Comparison of ENCODE assay signal across 9 cellular contexts in the genomic region with DNA sequence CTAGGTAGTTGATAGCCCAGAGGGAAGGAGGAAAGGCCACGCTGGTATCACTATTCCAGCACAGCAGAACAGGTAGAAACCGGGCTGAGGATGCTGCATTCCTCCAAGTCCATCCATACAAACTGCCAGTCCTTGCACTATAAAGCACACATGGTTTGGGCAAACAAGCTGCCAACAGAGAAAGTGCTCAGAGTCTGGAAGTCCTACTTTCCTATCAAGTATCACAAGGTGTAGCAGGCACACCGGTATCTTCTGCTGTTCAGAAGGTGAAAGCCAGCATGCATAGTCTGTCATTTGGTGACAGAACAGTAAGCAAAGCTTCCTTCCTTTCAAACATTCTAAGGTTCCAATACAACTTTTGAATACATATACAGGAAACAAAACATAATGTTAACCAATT. TPM values are rescaled to one million over a fixed set of nuclear protein-coding genes. Genes with fewer than 3 reads are reported as not detected.
DNase-seq lines count a peak whose midpoint lies in the region; ATAC-seq and TF ChIP-seq lines count a peak whose summit lies in the region.
"Had no signal": no experiment of that assay in that cellular context is flagged by ENCODE, and none has a peak within 500 bp of the region (broad histone marks: within the 10 kb centered on the region; RNA-seq: fewer than 3 reads in every experiment).

No MANE protein-coding gene starts in this region.

- intact Hi-C loops in activated naive CD4-positive, alpha-beta T cell treated with anti-CD3 and anti-CD28 coated beads for 36 hours (cut with micrococcal nuclease), result loop anchor here (10.0 kb wide), 1 partner anchor 491 kb away; no protein-coding TSS in a partner anchor
- intact Hi-C loops in transverse colon (cut with DNase I; ENCODE audit: low total_unique reads), result no loop called here
- intact Hi-C loops in sciatic nerve (cut with DNase I), result no loop called here

- no peak for DNase-seq in activated naive CD4-positive, alpha-beta T cell treated with anti-CD3 and anti-CD28 coated beads for 36 hours
- no peak for DNase-seq in activated naive CD4-positive, alpha-beta T cell treated with Interleukin-2 at 50 U/mL for 16 hours
- no peak for DNase-seq in activated naive CD8-positive, alpha-beta T cell treated with anti-CD3 and anti-CD28 coated beads, Interleukin-2, amount 10 ng/mL, durations not matched to agents 7 days and 5 days
- DNase-seq in lung (ENCODE audit: low spot score), result no peak
- DNase-seq in transverse colon, result no peak
- DNase-seq in sciatic nerve (ENCODE audit: low spot score), result no peak
- DNase-seq in NOMO-1 (lab: John Stamatoyannopoulos, UW; ENCODE audit: unreplicated experiment in 2 of 2), result no peak
- DNase-seq: NCI-H524 treated with DMSO at 0.1 percent for 48 hours had no signal

- peak; percentile 12 for ATAC-seq in activated naive CD8-positive, alpha-beta T cell treated with anti-CD3 and anti-CD28 coated beads, Interleukin-2, amount 10 ng/mL, durations not matched to agents 7 days and 5 days (ENCODE audit: low read depth)
- ATAC-seq in lung (ENCODE audit: insufficient read depth, low FRiP score) (no peak), HG02870 (IDR thresholded peaks at IDR 0.05; ENCODE audit: unreplicated experiment) (no peak), sciatic nerve (no peak)

- CTCF ChIA-PET in activated naive CD4-positive, alpha-beta T cell treated with anti-CD3 and anti-CD28 coated beads for 36 hours (lab: Charles Lee), result interaction anchor here (0.7 to 10.6 kb wide), 6 partner anchors 11 to 191 kb away, joined by 3 to 82 read pairs (median 4); a partner anchor contains a TSS

- H3K27me3 ChIP-seq in lung (ENCODE audit: control insufficient read depth, insufficient read depth) (no peaks in the 10 kb centered on the region), transverse colon (no peaks in the 10 kb centered on the region)

- in situ Hi-C loops in transverse colon (cut with MboI; ENCODE audit: low pct_ligation_motif_present in 1 of 4, low pct_unique_long_range_greater_than_20kb in 1 of 4, low sequenced_read_pairs in 3 of 4), result no loop called here

- POLR2A ChIA-PET in activated naive CD8-positive, alpha-beta T cell treated with anti-CD3 and anti-CD28 coated beads, Interleukin-2, amount 10 ng/mL, durations not matched to agents 7 days and 5 days (lab: Charles Lee), result interaction anchor here (0.6 to 8.2 kb wide), 3 partner anchors 14 to 73 kb away, joined by 4 to 80 read pairs (median 10); a partner anchor contains a TSS

- H3K36me3 Mint-ChIP-seq in activated naive CD4-positive, alpha-beta T cell treated with anti-CD3 and anti-CD28 coated beads for 36 hours (ENCODE audit: low read depth), result peaks cover 3% of the 10 kb centered on the region
- H3K36me3 Mint-ChIP-seq in activated naive CD8-positive, alpha-beta T cell treated with anti-CD3 and anti-CD28 coated beads, Interleukin-2, amount 10 ng/mL, durations not matched to agents 7 days and 5 days, result peaks cover 24% of the 10 kb centered on the region

- no peak overlapping the region for H3K4me3 ChIP-seq in lung
- H3K4me3 ChIP-seq in transverse colon, result no peak overlapping the region

- H3K27ac ChIP-seq in lung (ENCODE audit: low read depth in 1 of 2, low read length in 1 of 2) (peak overlapping the region; percentile 59 to 91), transverse colon (peak overlapping the region; percentile 54 to 72 (median 64))

- no peak overlapping the region for H3K4me3 Mint-ChIP-seq in activated naive CD4-positive, alpha-beta T cell treated with anti-CD3 and anti-CD28 coated beads for 36 hours
- peak overlapping the region; percentile 75 for H3K4me3 Mint-ChIP-seq in activated naive CD8-positive, alpha-beta T cell treated with anti-CD3 and anti-CD28 coated beads, Interleukin-2, amount 10 ng/mL, durations not matched to agents 7 days and 5 days

- peaks cover 91% of the 10 kb centered on the region for H3K4me1 Mint-ChIP-seq in activated naive CD4-positive, alpha-beta T cell treated with anti-CD3 and anti-CD28 coated beads for 36 hours (ENCODE audit: low read depth)
- H3K4me1 Mint-ChIP-seq in activated naive CD8-positive, alpha-beta T cell treated with anti-CD3 and anti-CD28 coated beads, Interleukin-2, amount 10 ng/mL, durations not matched to agents 7 days and 5 days, result peaks cover 76% of the 10 kb centered on the region

- H3K9me3 Mint-ChIP-seq in activated naive CD4-positive, alpha-beta T cell treated with anti-CD3 and anti-CD28 coated beads for 36 hours, result no peaks in the 10 kb centered on the region
- H3K9me3 Mint-ChIP-seq in activated naive CD8-positive, alpha-beta T cell treated with anti-CD3 and anti-CD28 coated beads, Interleukin-2, amount 10 ng/mL, durations not matched to agents 7 days and 5 days, result no peaks in the 10 kb centered on the region

- H3K27me3 Mint-ChIP-seq in activated naive CD4-positive, alpha-beta T cell treated with anti-CD3 and anti-CD28 coated beads for 36 hours (ENCODE audit: low read depth), result no peaks in the 10 kb centered on the region
- no peaks in the 10 kb centered on the region for H3K27me3 Mint-ChIP-seq in activated naive CD8-positive, alpha-beta T cell treated with anti-CD3 and anti-CD28 coated beads, Interleukin-2, amount 10 ng/mL, durations not matched to agents 7 days and 5 days

- H3K4me1 ChIP-seq in lung (ENCODE audit: control insufficient read depth in 2 of 2, insufficient read depth in 2 of 2, low read length in 2 of 2) (peaks cover 11 to 44% of the 10 kb centered on the region in 2 donors), transverse colon (peaks cover 4 to 50% (median 14%) of the 10 kb centered on the region in 4 donors)

- no peak for TF ChIP-seq POLR2A in transverse colon (IDR thresholded peaks at IDR 0.05)

- H3K36me3 ChIP-seq in lung (ENCODE audit: control insufficient read depth in 2 of 2, insufficient read depth in 2 of 2, low read length in 2 of 2) (no peaks in the 10 kb centered on the region), transverse colon (no peaks in the 10 kb centered on the region)

- H3K27ac Mint-ChIP-seq in activated naive CD4-positive, alpha-beta T cell treated with anti-CD3 and anti-CD28 coated beads for 36 hours, result peak overlapping the region; percentile 89
- peak overlapping the region; percentile 79 for H3K27ac Mint-ChIP-seq in activated naive CD8-positive, alpha-beta T cell treated with anti-CD3 and anti-CD28 coated beads, Interleukin-2, amount 10 ng/mL, durations not matched to agents 7 days and 5 days

- no peaks in the 10 kb centered on the region for H3K9me3 ChIP-seq in lung (ENCODE audit: control insufficient read depth in 2 of 2, insufficient read depth in 1 of 2, low read length in 1 of 2)
- no peaks in the 10 kb centered on the region for H3K9me3 ChIP-seq in transverse colon

- TF ChIP-seq CTCF in lung (IDR thresholded peaks at IDR 0.05; ENCODE audit: control extremely low read depth, extremely low read depth) (no peak), transverse colon (IDR thresholded peaks at IDR 0.05) (no peak)

- no peak for TF ChIP-seq EP300 in transverse colon (IDR thresholded peaks at IDR 0.05; ENCODE audit: low read depth)

- WGBS in lung, 2 donors, result 58 to 69% methylated on average over 3 of the region's 3 CpGs
- 85 to 100% methylated on average over 1 to 3 of the region's 3 CpGs for WGBS in transverse colon (ENCODE audit: low coverage in 1 of 2), 2 donors

RNA-seq across cellular contexts. Expression of a gene that starts 14.9 kb away (rescaled TPM):
- 100 to 1,000 TPM; 165 to 169 TPM for total RNA-seq in activated naive CD4-positive, alpha-beta T cell treated with anti-CD3 and anti-CD28 coated beads for 36 hours
- 100 to 1,000 TPM; 244 to 256 TPM for total RNA-seq in activated naive CD8-positive, alpha-beta T cell treated with anti-CD3 and anti-CD28 coated beads, Interleukin-2, amount 10 ng/mL, durations not matched to agents 7 days and 5 days
- total RNA-seq in lung, result 100 to 1,000 TPM in 1 of 2 donors, 10 to 100 TPM in 1; 41.7 to 151 TPM
- polyA plus RNA-seq in lung, result 10 to 100 TPM; 54.0 to 74.8 TPM
- total RNA-seq in transverse colon, result 100 to 1,000 TPM in 1 of 4 donors, 10 to 100 TPM in 3; 55.4 to 150 (median 91.4) TPM
- 92.5 TPM for total RNA-seq in sciatic nerve

RNA-seq across cellular contexts. Expression of a gene that starts 32.7 kb away (rescaled TPM):
- total RNA-seq in activated naive CD4-positive, alpha-beta T cell treated with anti-CD3 and anti-CD28 coated beads for 36 hours, result 10 to 100 TPM; 52.1 to 55.6 TPM
- total RNA-seq in activated naive CD8-positive, alpha-beta T cell treated with anti-CD3 and anti-CD28 coated beads, Interleukin-2, amount 10 ng/mL, durations not matched to agents 7 days and 5 days, result 10 to 100 TPM; 85.8 to 89.6 TPM
- total RNA-seq in lung (10 to 100 TPM; 52.3 to 62.5 TPM), transverse colon (10 to 100 TPM; 12.7 to 45.1 (median 40.2) TPM), sciatic nerve (47.6 TPM)
- 10 to 100 TPM; 35.1 to 41.2 TPM for polyA plus RNA-seq in lung

RNA-seq across cellular contexts. Expression of a gene that starts 32.9 kb away (rescaled TPM):
- 10 to 100 TPM; 20.9 to 21.1 TPM for total RNA-seq in activated naive CD4-positive, alpha-beta T cell treated with anti-CD3 and anti-CD28 coated beads for 36 hours
- 10 to 100 TPM; 31.4 to 31.6 TPM for total RNA-seq in activated naive CD8-positive, alpha-beta T cell treated with anti-CD3 and anti-CD28 coated beads, Interleukin-2, amount 10 ng/mL, durations not matched to agents 7 days and 5 days
- total RNA-seq in lung (1 to 10 TPM; 1.2 to 6.5 TPM), transverse colon (10 to 100 TPM in 1 of 4 donors, 1 to 10 TPM in 3; 4.4 to 19.1 (median 7.5) TPM), sciatic nerve (0.85 TPM)
- 1 to 10 TPM; 5.9 to 6.9 TPM for polyA plus RNA-seq in lung

RNA-seq across cellular contexts. Expression of a gene that starts 47.3 kb away (rescaled TPM):
- total RNA-seq in activated naive CD4-positive, alpha-beta T cell treated with anti-CD3 and anti-CD28 coated beads for 36 hours, result 10 to 100 TPM; 28.9 to 29.6 TPM
- total RNA-seq in activated naive CD8-positive, alpha-beta T cell treated with anti-CD3 and anti-CD28 coated beads, Interleukin-2, amount 10 ng/mL, durations not matched to agents 7 days and 5 days, result 10 to 100 TPM; 98.3 to 99.1 TPM
- total RNA-seq in lung, result 10 to 100 TPM; 20.3 to 23.2 TPM
- polyA plus RNA-seq in lung, result 10 to 100 TPM; 12.2 to 15.0 TPM
- total RNA-seq in transverse colon, result 10 to 100 TPM; 26.1 to 69.9 (median 43.1) TPM
- 33.0 TPM for total RNA-seq in sciatic nerve
